14 cellular contexts compared by ENCODE assay signal in the genomic region with DNA sequence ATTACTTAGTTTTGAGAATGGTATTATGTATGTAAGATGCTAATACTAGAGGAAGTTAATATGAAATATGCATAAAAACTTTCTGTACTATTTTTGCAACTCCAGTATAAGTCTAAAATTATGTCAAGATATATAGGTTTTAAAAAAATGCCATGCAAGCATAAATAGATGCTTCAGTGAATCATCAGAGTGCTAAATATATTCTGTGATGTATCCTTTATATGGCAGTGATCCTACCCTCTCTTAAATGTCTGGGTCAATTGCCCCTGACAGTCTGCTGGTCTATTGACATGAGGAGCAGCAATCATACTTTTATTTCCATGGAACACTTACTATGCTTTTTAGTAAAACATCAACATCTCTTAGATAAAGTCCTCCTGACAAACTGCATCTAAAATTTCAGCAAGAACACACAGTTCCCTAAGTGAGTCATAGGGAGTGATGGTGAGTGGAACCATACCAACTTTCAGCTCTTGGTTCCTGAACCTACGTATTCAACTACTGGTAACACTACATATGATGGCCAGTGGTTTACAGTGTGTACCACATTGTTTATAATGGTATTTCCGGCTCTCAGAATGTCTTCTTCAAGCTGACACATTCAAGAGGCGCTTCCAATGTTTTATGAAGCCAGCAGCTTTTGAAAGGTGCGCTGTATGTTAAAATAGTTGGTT.
DNase-seq lines count a peak whose midpoint lies in the region; TF ChIP-seq lines count a peak whose summit lies in the region.
"Had no signal": no experiment of that assay in that cellular context is flagged by ENCODE, and none has a peak within 500 bp of the region (broad histone marks: within the 10 kb centered on the region; RNA-seq: fewer than 3 reads in every experiment).

No MANE protein-coding gene starts in this region.

- H3K27me3 Mint-ChIP-seq in glutamatergic neuron (ENCODE audit: unreplicated experiment) = no peaks in the 10 kb centered on the region
- H3K27me3 Mint-ChIP-seq: activated B cell treated with CpG ODN at 0.5 μM for 24 hours; stimulated activated naive B cell treated with anti-CD40 and anti-IgM and Interleukin-4, amounts not matched to agents 10 μg/mL and 1 μg/mL and 100 μg/mL, for 72 hours had no signal

- DNase-seq in AG09309 (ENCODE audit: low read depth) = peak; percentile 28
- DNase-seq in HT1080 (ENCODE audit: low read depth) = peak; percentile 28
- DNase-seq in brain microvascular endothelial cell = peak; percentile 1
- DNase-seq in myocyte (ENCODE audit: low read depth) = peak; percentile 3
- DNase-seq in NCI-H1694 treated with DMSO at 0.1 percent for 48 hours (lab: John Stamatoyannopoulos, UW) = no peak
- DNase-seq in DMS 273 (lab: John Stamatoyannopoulos, UW; ENCODE audit: unreplicated experiment) = no peak
- DNase-seq in NCI-H2081 treated with DMSO at 0.1 percent for 48 hours (lab: John Stamatoyannopoulos, UW) = no peak
- DNase-seq in glutamatergic neuron = no peak
- DNase-seq: activated B cell treated with CpG ODN at 0.5 μM for 24 hours; amygdala; pancreas; stimulated activated naive B cell treated with anti-CD40 and anti-IgM and Interleukin-4, amounts not matched to agents 10 μg/mL and 1 μg/mL and 100 μg/mL, for 72 hours had no signal

- no peak for TF ChIP-seq CTCF in AG09309 (IDR thresholded peaks at IDR 0.05; ENCODE audit: control insufficient read depth, insufficient read depth, low read depth, low read length, missing control alignments)
- TF ChIP-seq CTCF in brain microvascular endothelial cell (IDR thresholded peaks at IDR 0.05; ENCODE audit: low read depth, low read length, missing control alignments) = no peak
- TF ChIP-seq CTCF in glutamatergic neuron (IDR thresholded peaks at IDR 0.05; ENCODE audit: partially characterized antibody, unreplicated experiment) = no peak

- H3K36me3 Mint-ChIP-seq in glutamatergic neuron (ENCODE audit: unreplicated experiment) = no peaks in the 10 kb centered on the region
- H3K36me3 Mint-ChIP-seq: stimulated activated naive B cell treated with anti-CD40 and anti-IgM and Interleukin-4, amounts not matched to agents 10 μg/mL and 1 μg/mL and 100 μg/mL, for 72 hours had no signal

- H3K4me1 Mint-ChIP-seq in glutamatergic neuron (ENCODE audit: low read depth, unreplicated experiment) = no peaks in the 10 kb centered on the region
- H3K4me1 Mint-ChIP-seq: activated B cell treated with CpG ODN at 0.5 μM for 24 hours; stimulated activated naive B cell treated with anti-CD40 and anti-IgM and Interleukin-4, amounts not matched to agents 10 μg/mL and 1 μg/mL and 100 μg/mL, for 72 hours had no signal

- no peak overlapping the region for H3K4me3 Mint-ChIP-seq in glutamatergic neuron (ENCODE audit: unreplicated experiment)
- H3K4me3 Mint-ChIP-seq: activated B cell treated with CpG ODN at 0.5 μM for 24 hours; stimulated activated naive B cell treated with anti-CD40 and anti-IgM and Interleukin-4, amounts not matched to agents 10 μg/mL and 1 μg/mL and 100 μg/mL, for 72 hours had no signal

- no peaks in the 10 kb centered on the region for H3K27me3 ChIP-seq in brain microvascular endothelial cell (replicated peaks)
- H3K27me3 ChIP-seq: pancreas had no signal

- no peak overlapping the region for H3K27ac ChIP-seq in brain microvascular endothelial cell
- H3K27ac ChIP-seq: pancreas had no signal

- in situ Hi-C loops in brain microvascular endothelial cell (cut with HindIII; ENCODE audit: low pct_ligation_motif_present, low sequenced_read_pairs) = no loop called here

- no peak overlapping the region for H3K27ac Mint-ChIP-seq in glutamatergic neuron (ENCODE audit: unreplicated experiment)
- H3K27ac Mint-ChIP-seq: activated B cell treated with CpG ODN at 0.5 μM for 24 hours; stimulated activated naive B cell treated with anti-CD40 and anti-IgM and Interleukin-4, amounts not matched to agents 10 μg/mL and 1 μg/mL and 100 μg/mL, for 72 hours had no signal

- H3K4me3 ChIP-seq in AG09309 (ENCODE audit: control insufficient read depth, low read depth, low read length) (no peak overlapping the region), brain microvascular endothelial cell (ENCODE audit: low read depth, low read length) (no peak overlapping the region)
- H3K4me3 ChIP-seq: coronary artery, pancreas, smooth muscle cell had no signal

- no peaks in the 10 kb centered on the region for H3K36me3 ChIP-seq in brain microvascular endothelial cell (replicated peaks)
- H3K36me3 ChIP-seq: pancreas had no signal

- peaks cover 1% of the 10 kb centered on the region for H3K9me3 Mint-ChIP-seq in glutamatergic neuron (ENCODE audit: unreplicated experiment)
- H3K9me3 Mint-ChIP-seq: activated B cell treated with CpG ODN at 0.5 μM for 24 hours had no signal

Comparison
In these comparisons a context has a peak if more than half of its experiments do, and no peak if none do; other contexts are left out.
1. DNase-seq: peak in AG09309 (single experiment), HT1080 (single experiment), brain microvascular endothelial cell (single experiment) and myocyte (single experiment); none in NCI-H1694 treated with DMSO at 0.1 percent for 48 hours (single experiment), DMS 273 (single experiment), NCI-H2081 treated with DMSO at 0.1 percent for 48 hours (single experiment) and glutamatergic neuron (single experiment).